In genomic region chr1:107950434-107950833, GRCh38 we compare ENCODE assay signal across 26 cellular contexts. TPM values are rescaled to one million over a fixed set of nuclear protein-coding genes. Genes with fewer than 3 reads are reported as not detected.
DNase-seq lines count a peak whose midpoint lies in the region; ATAC-seq, FAIRE-seq and TF ChIP-seq lines count a peak whose summit lies in the region.
"Had no signal": no experiment of that assay in that cellular context is flagged by ENCODE, and none has a peak within 500 bp of the region (broad histone marks: within the 10 kb centered on the region; RNA-seq: fewer than 3 reads in every experiment).

No MANE protein-coding gene starts in this region.

- H2AFZ ChIP-seq in Loucy (ENCODE audit: low read length) (no peak overlapping the region), GM12878 (ENCODE audit: control insufficient read depth, low read depth, low read length) (no peak overlapping the region)

- H3K4me1 ChIP-seq in Loucy (ENCODE audit: insufficient read depth, low read length, poor library complexity, severe bottlenecking) (peaks cover 86% of the 10 kb centered on the region), GM12878 (ENCODE audit: control insufficient read depth, insufficient read depth, low read length) (peaks cover 18% of the 10 kb centered on the region)

- peaks cover 44% of the 10 kb centered on the region for H3K4me1 Mint-ChIP-seq in activated naive CD4-positive, alpha-beta T cell treated with anti-CD3 and anti-CD28 coated beads, Interleukin-2, amount 50 U/mL, for 24 hours
- H3K4me1 Mint-ChIP-seq in stimulated activated effector memory CD8-positive, alpha-beta T cell treated with anti-CD3 and anti-CD28 coated beads, Interleukin-12 subunit alpha, Interleukin-12 subunit beta, amount 100 ng/mL, for 72 hours, result peaks cover 44% of the 10 kb centered on the region
- H3K4me1 Mint-ChIP-seq in nephron progenitor cell, result peaks cover 6% of the 10 kb centered on the region

- H3K9me3 ChIP-seq in Loucy (ENCODE audit: insufficient read depth, low read depth, low read length) (no peaks in the 10 kb centered on the region), GM12878 (replicated peaks; ENCODE audit: control insufficient read depth, insufficient read depth, low read length) (no peaks in the 10 kb centered on the region)
- H3K9me3 ChIP-seq: right atrium auricular region, upper lobe of left lung had no signal

- H3K4me3 ChIP-seq in Loucy (ENCODE audit: low read length, poor library complexity, severe bottlenecking), result peak overlapping the region; percentile 57
- no peak overlapping the region for H3K4me3 ChIP-seq in GM12878
- H3K4me3 ChIP-seq: right atrium auricular region, upper lobe of left lung had no signal

- no peaks in the 10 kb centered on the region for H3K9me3 Mint-ChIP-seq in activated naive CD4-positive, alpha-beta T cell treated with anti-CD3 and anti-CD28 coated beads, Interleukin-2, amount 50 U/mL, for 24 hours
- H3K9me3 Mint-ChIP-seq in stimulated activated effector memory CD8-positive, alpha-beta T cell treated with anti-CD3 and anti-CD28 coated beads, Interleukin-12 subunit alpha, Interleukin-12 subunit beta, amount 100 ng/mL, for 72 hours, result no peaks in the 10 kb centered on the region
- H3K9me3 Mint-ChIP-seq in nephron progenitor cell, result no peaks in the 10 kb centered on the region
- H3K9me3 Mint-ChIP-seq: activated naive CD4-positive, alpha-beta T cell treated with anti-CD3 and anti-CD28 coated beads, Interleukin-2, amount 50 U/mL, for 72 hours; brain; CD4-positive, alpha-beta T cell; dendritic cell treated with granulocyte-macrophage colony-stimulating factor and Interleukin-4, amounts not matched to agents 40 ng/mL and 50 ng/mL, for 4 days had no signal

- WGBS in GM12878 (ENCODE audit: insufficient coverage, insufficient replicate concordance, low lambda C conversion rate, missing lambda C conversion rate), result 53% methylated on average over 4 of the region's 4 CpGs

- TF ChIP-seq CTCF in Loucy (conservative IDR thresholded peaks at IDR 0.05; ENCODE audit: low read length) (no peak), GM12878 (IDR thresholded peaks at IDR 0.05 in 2 of 3, conservative IDR thresholded peaks at IDR 0.05 in 1 of 3; ENCODE audit: control insufficient read depth in 2 of 3, extremely low read depth in 1 of 3, insufficient read depth in 1 of 3, low read depth in 3 of 3, low read length in 3 of 3) (no peak), nephron progenitor cell (IDR thresholded peaks at IDR 0.05) (no peak)

- H3K27me3 ChIP-seq in Loucy (ENCODE audit: insufficient read depth, low read length, poor library complexity, severe bottlenecking) (no peaks in the 10 kb centered on the region), GM12878 (replicated peaks in 1 of 2; ENCODE audit: control insufficient read depth in 2 of 2, insufficient read depth in 2 of 2, low read length in 1 of 2) (no peaks in the 10 kb centered on the region)
- H3K27me3 ChIP-seq: right atrium auricular region, upper lobe of left lung had no signal

- H3K27ac Mint-ChIP-seq in activated naive CD4-positive, alpha-beta T cell treated with anti-CD3 and anti-CD28 coated beads, Interleukin-2, amount 50 U/mL, for 24 hours, result peak overlapping the region; percentile 15
- H3K27ac Mint-ChIP-seq in stimulated activated effector memory CD8-positive, alpha-beta T cell treated with anti-CD3 and anti-CD28 coated beads, Interleukin-12 subunit alpha, Interleukin-12 subunit beta, amount 100 ng/mL, for 72 hours, result peak overlapping the region; percentile 9
- no peak overlapping the region for H3K27ac Mint-ChIP-seq in nephron progenitor cell
- H3K27ac Mint-ChIP-seq: activated naive CD4-positive, alpha-beta T cell treated with anti-CD3 and anti-CD28 coated beads, Interleukin-2, amount 50 U/mL, for 72 hours; brain; CD4-positive, alpha-beta T cell; dendritic cell treated with granulocyte-macrophage colony-stimulating factor and Interleukin-4, amounts not matched to agents 40 ng/mL and 50 ng/mL, for 4 days had no signal

- POLR2A ChIA-PET in GM12878 (lab: Charles Lee), result interaction anchor here (1.0 kb wide), 1 partner anchor 17 kb away, joined by 3 read pairs; no protein-coding TSS in a partner anchor

- peak overlapping the region; percentile 0 for H3K4me3 Mint-ChIP-seq in activated naive CD4-positive, alpha-beta T cell treated with anti-CD3 and anti-CD28 coated beads, Interleukin-2, amount 50 U/mL, for 24 hours
- H3K4me3 Mint-ChIP-seq in stimulated activated effector memory CD8-positive, alpha-beta T cell treated with anti-CD3 and anti-CD28 coated beads, Interleukin-12 subunit alpha, Interleukin-12 subunit beta, amount 100 ng/mL, for 72 hours, result no peak overlapping the region
- H3K4me3 Mint-ChIP-seq in nephron progenitor cell, result no peak overlapping the region
- H3K4me3 Mint-ChIP-seq: brain; CD4-positive, alpha-beta T cell; dendritic cell treated with granulocyte-macrophage colony-stimulating factor and Interleukin-4, amounts not matched to agents 40 ng/mL and 50 ng/mL, for 4 days had no signal

- no TSS peak for BruUV-seq in GM12878 (replicated peaks; lab: Mats Ljungman, UMichigan)

- TF ChIP-seq POLR2A in GM12878 (IDR thresholded peaks at IDR 0.05; ENCODE audit: low read depth, low read length), result no peak

- peak overlapping the region; percentile 53 for H3K9ac ChIP-seq in Loucy (ENCODE audit: low read depth, low read length, poor library complexity, severe bottlenecking)
- no peak overlapping the region for H3K9ac ChIP-seq in GM12878 (ENCODE audit: control insufficient read depth, insufficient read depth, low read length)

- no peak for DNase-seq in activated naive CD4-positive, alpha-beta T cell (lab: John Stamatoyannopoulos, UW)
- DNase-seq in GM12878 (ENCODE audit: low read depth, low spot score), result no peak
- no peak for DNase-seq in stimulated activated effector memory CD8-positive, alpha-beta T cell treated with anti-CD3 and anti-CD28 coated beads, Interleukin-12 subunit alpha, Interleukin-12 subunit beta, amount 100 ng/mL, for 72 hours (ENCODE audit: low spot score in 2 of 2)
- no peak for DNase-seq in mucosa of gallbladder (ENCODE audit: low spot score)
- no peak for DNase-seq in nephron progenitor cell
- DNase-seq: activated T-cell treated with anti-CD3 and anti-CD28 coated beads, Interleukin-2, amount 50 U/mL, for 48 hours; CD4-positive, alpha-beta T cell; DMS79 treated with DMSO at 0.1 percent for 48 hours; KG1; midbrain; NCI-H1048; NCI-H2107; nucleus accumbens; RPMI8226; upper lobe of left lung had no signal

- intact Hi-C loops in GM12878 (cut with micrococcal nuclease; ENCODE audit: unreplicated experiment), result no loop called here

- SMC1A ChIA-PET in GM12878 (lab: Charles Lee; ENCODE audit: uncharacterized antibody, unreplicated experiment), result interaction anchor here (1.0 to 2.2 kb wide), 3 partner anchors 14 to 17 kb away, joined by 4 to 10 read pairs (median 7); no protein-coding TSS in a partner anchor

- no peak for FAIRE-seq in GM12878 (lab: Jason Lieb, UNC)
- FAIRE-seq: frontal cortex, TTC549 had no signal

- TF ChIP-seq EP300 in GM12878 (IDR thresholded peaks at IDR 0.05; ENCODE audit: borderline replicate concordance in 1 of 2, control insufficient read depth in 1 of 2, low read depth in 2 of 2, low read length in 2 of 2), result no peak

- peaks cover 81% of the 10 kb centered on the region for H4K20me1 ChIP-seq in Loucy (ENCODE audit: insufficient read depth, low read length, poor library complexity, severe bottlenecking)
- no peaks in the 10 kb centered on the region for H4K20me1 ChIP-seq in GM12878 (ENCODE audit: control insufficient read depth, insufficient read depth)

- no peaks in the 10 kb centered on the region for H3K36me3 ChIP-seq in Loucy (ENCODE audit: insufficient read depth, low read length)
- no peaks in the 10 kb centered on the region for H3K36me3 ChIP-seq in GM12878 (ENCODE audit: control insufficient read depth in 2 of 2, insufficient read depth in 2 of 2, low read length in 1 of 2)
- H3K36me3 ChIP-seq: right atrium auricular region, upper lobe of left lung had no signal

- peak overlapping the region; percentile 74 for H3K4me2 ChIP-seq in Loucy (ENCODE audit: low read depth, low read length, poor library complexity, severe bottlenecking)
- H3K4me2 ChIP-seq in GM12878 (ENCODE audit: control insufficient read depth, insufficient read depth), result peak overlapping the region; percentile 60

- ATAC-seq in GM12878, result peak; percentile 49
- peak; percentile 19 for ATAC-seq in stimulated activated effector memory CD8-positive, alpha-beta T cell treated with anti-CD3 and anti-CD28 coated beads, Interleukin-12 subunit alpha, Interleukin-12 subunit beta, amount 100 ng/mL, for 72 hours
- no peak for ATAC-seq in GM19463 (IDR thresholded peaks at IDR 0.05; ENCODE audit: unreplicated experiment)
- ATAC-seq: HCT116 had no signal

- peak overlapping the region; percentile 62 for H3K27ac ChIP-seq in GM12878 (ENCODE audit: control insufficient read depth, insufficient read depth)
- H3K27ac ChIP-seq: epithelial cell of prostate, right atrium auricular region had no signal

- H3F3A ChIP-seq in Loucy (ENCODE audit: low read depth), result no peaks in the 10 kb centered on the region; the same call in 1 of the 2 replicates

- RAD21 ChIA-PET in GM12878 (lab: Charles Lee; ENCODE audit: unreplicated experiment), result interaction anchor here (0.9 to 1.6 kb wide), 3 partner anchors 13 to 16 kb away, joined by 3 to 7 read pairs (median 4); no protein-coding TSS in a partner anchor

- H3K36me3 Mint-ChIP-seq in activated naive CD4-positive, alpha-beta T cell treated with anti-CD3 and anti-CD28 coated beads, Interleukin-2, amount 50 U/mL, for 24 hours, result no peaks in the 10 kb centered on the region
- H3K36me3 Mint-ChIP-seq in stimulated activated effector memory CD8-positive, alpha-beta T cell treated with anti-CD3 and anti-CD28 coated beads, Interleukin-12 subunit alpha, Interleukin-12 subunit beta, amount 100 ng/mL, for 72 hours, result no peaks in the 10 kb centered on the region
- no peaks in the 10 kb centered on the region for H3K36me3 Mint-ChIP-seq in nephron progenitor cell (ENCODE audit: low read depth)
- H3K36me3 Mint-ChIP-seq: activated naive CD4-positive, alpha-beta T cell treated with anti-CD3 and anti-CD28 coated beads, Interleukin-2, amount 50 U/mL, for 72 hours; brain had no signal

- no peaks in the 10 kb centered on the region for H3K9me2 ChIP-seq in Loucy (replicated peaks; ENCODE audit: low read depth, low read length)

- H3K27me3 Mint-ChIP-seq in activated naive CD4-positive, alpha-beta T cell treated with anti-CD3 and anti-CD28 coated beads, Interleukin-2, amount 50 U/mL, for 24 hours, result no peaks in the 10 kb centered on the region
- H3K27me3 Mint-ChIP-seq in nephron progenitor cell (ENCODE audit: low read depth, poor library complexity), result peaks cover 6% of the 10 kb centered on the region
- H3K27me3 Mint-ChIP-seq: CD4-positive, alpha-beta T cell; dendritic cell treated with granulocyte-macrophage colony-stimulating factor and Interleukin-4, amounts not matched to agents 40 ng/mL and 50 ng/mL, for 4 days had no signal

- CTCF ChIA-PET in GM12878 (lab: Yijun Ruan, JAX), result interaction anchor here (1.0 to 2.9 kb wide), 4 partner anchors 13 to 154 kb away, joined by 3 to 10 read pairs (median 4); no protein-coding TSS in a partner anchor

- in situ Hi-C loops in GM12878 (cut with MboI), result no loop called here

- H3K79me2 ChIP-seq in Loucy (ENCODE audit: insufficient read depth, low read length) (peaks cover 99% of the 10 kb centered on the region), GM12878 (ENCODE audit: control insufficient read depth, insufficient read depth, low read length) (no peaks in the 10 kb centered on the region; the same call in none of the 2 replicates)

- TF ChIP-seq RAD21 in GM12878 (IDR thresholded peaks at IDR 0.05; ENCODE audit: insufficient read depth, low read depth, low read length), result no peak

RNA-seq across cellular contexts. Expression of gene VAV3, which starts 14.5 kb away (rescaled TPM):
- 35.3 and 39.2 TPM in 2 replicates for total RNA-seq in GM12878 (2013; cell fraction: nucleolus; rRNA removed)
- total RNA-seq in GM12878 (2014; rRNA removed) (3.2 and 4.3 TPM in 2 replicates), GM12878 (2014; rRNA removed; fragmentation: Illumina TruSeq; extraction: Trizol) (5.5 and 6.4 TPM in 2 replicates), GM12878 (2021) (4.7 and 5.3 TPM in 2 replicates), mucosa of gallbladder (2.4 TPM)
- polyA plus RNA-seq in GM12878 (2011; ENCODE audit: low read depth), result 0.49 TPM
- polyA plus RNA-seq in GM12878 (2011; rRNA removed) (3.5 and 4.8 TPM in 2 replicates), GM12878 (2014; fragmentation: Illumina TruSeq; extraction: Trizol) (4.1 and 5.6 TPM in 2 replicates), GM12878 (2014; fragmentation: Nextera tagmentation; extraction: Ambion mirVana) (1 to 10 TPM; 1.3 TPM), GM12878 (2014; rRNA removed) (2.2 and 2.5 TPM in 2 replicates), GM12878 (2016; fragmentation: Nextera tagmentation; extraction: Ambion mirVana) (1 to 10 TPM in 1 of 2 experiments, under 1 TPM in 1; 0.84 to 4.3 TPM)
- 1.6 TPM in 2 replicates for polyA plus RNA-seq in GM12878 (2011; cell fraction: cytosol; rRNA removed)
- polyA plus RNA-seq in GM12878 (2011; cell fraction: nucleus; rRNA removed), result 2.5 and 3.5 TPM in 2 replicates
- polyA plus RNA-seq in GM12878 (2012), result 0.60 and 1.3 TPM in 2 replicates
- 3.5 and 5.6 TPM in 2 replicates for polyA minus RNA-seq in GM12878 (2011; rRNA and poly(A)+ RNA removed)
- 2.1 and 2.8 TPM in 2 replicates for polyA minus RNA-seq in GM12878 (2011; cell fraction: cytosol; rRNA and poly(A)+ RNA removed)
- 8.3 and 16.7 TPM in 2 replicates for polyA minus RNA-seq in GM12878 (2011; cell fraction: nucleus; rRNA and poly(A)+ RNA removed)
